In genomic region chr5:176365663-176366574, GRCh38 we compare ENCODE assay signal across 9 cellular contexts. TPM values are rescaled to one million over a fixed set of nuclear protein-coding genes. Genes with fewer than 3 reads are reported as not detected.
DNase-seq lines count a peak whose midpoint lies in the region; ATAC-seq lines count a peak whose summit lies in the region.
"Had no signal": no experiment of that assay in that cellular context is flagged by ENCODE, and none has a peak within 500 bp of the region (broad histone marks: within the 10 kb centered on the region; RNA-seq: fewer than 3 reads in every experiment).

No MANE protein-coding gene starts in this region.

- H3K9me3 ChIP-seq in BLaER1: no peaks in the 10 kb centered on the region

- ATAC-seq in GM21515 (IDR thresholded peaks at IDR 0.05; ENCODE audit: unreplicated experiment): peak; percentile 20
- ATAC-seq in HG03108 (IDR thresholded peaks at IDR 0.05; ENCODE audit: unreplicated experiment): no peak
- ATAC-seq: HCT116 had no signal

- H3K27me3 ChIP-seq in BLaER1: peaks cover 38% of the 10 kb centered on the region

- peak overlapping the region; percentile 93 for H3K4me3 ChIP-seq in BLaER1

- H4K20me1 ChIP-seq in BLaER1: peaks cover 8% of the 10 kb centered on the region; the same call in 1 of the 2 replicates

- DNase-seq in RPMI7951 (ENCODE audit: low read depth) (peak; percentile 51), caudate nucleus (lab: John Stamatoyannopoulos, UW) (peak in 44 of 61 donors; percentile 11 to 80 (median 44)), kidney glomerular epithelial cell (lab: John Stamatoyannopoulos, UW) (peak; percentile 58), NCI-H226 (no peak)
- peak; percentile 33 for DNase-seq in stimulated activated CD4-positive, alpha-beta T cell treated with anti-CD3 and anti-CD28 coated beads, Interleukin-12 subunit alpha, Interleukin-12 subunit beta, amount 100 ng/mL, for 4 hours

- peak overlapping the region; percentile 73 for H3K27ac ChIP-seq in BLaER1
- H3K27ac ChIP-seq in caudate nucleus (ENCODE audit: low read depth, low read length): peak overlapping the region; percentile 58

- peaks cover 45% of the 10 kb centered on the region for H3K4me1 ChIP-seq in BLaER1

- peak overlapping the region; percentile 82 for H3K9ac ChIP-seq in BLaER1

- H3K36me3 ChIP-seq in BLaER1: peaks cover 36% of the 10 kb centered on the region

- H3K4me2 ChIP-seq in BLaER1: peak overlapping the region; percentile 94

RNA-seq across cellular contexts. Expression of gene ARL10, which starts 0.6 kb away (rescaled TPM):
- total RNA-seq in RPMI7951 (2014; rRNA removed; shearing (Covaris generic)): 1.3 and 1.4 TPM in 2 replicates

RNA-seq across cellular contexts. Expression of gene KIAA1191, which starts 4.4 kb away (rescaled TPM):
- 61.0 and 64.9 TPM in 2 replicates for total RNA-seq in RPMI7951 (2014; rRNA removed; shearing (Covaris generic))

RNA-seq across cellular contexts. Expression of gene NOP16, which starts 22.5 kb away (rescaled TPM):
- total RNA-seq in RPMI7951 (2014; rRNA removed; shearing (Covaris generic)): 27.8 and 28.1 TPM in 2 replicates

RNA-seq across cellular contexts. Expression of gene HIGD2A, which starts 22.6 kb away (rescaled TPM):
- total RNA-seq in RPMI7951 (2014; rRNA removed; shearing (Covaris generic)): 78.5 and 108 TPM in 2 replicates

RNA-seq across cellular contexts. Expression of gene CLTB, which starts 50.4 kb away (rescaled TPM):
- total RNA-seq in RPMI7951 (2014; rRNA removed; shearing (Covaris generic)): 70.2 and 92.2 TPM in 2 replicates
